In the genomic region with DNA sequence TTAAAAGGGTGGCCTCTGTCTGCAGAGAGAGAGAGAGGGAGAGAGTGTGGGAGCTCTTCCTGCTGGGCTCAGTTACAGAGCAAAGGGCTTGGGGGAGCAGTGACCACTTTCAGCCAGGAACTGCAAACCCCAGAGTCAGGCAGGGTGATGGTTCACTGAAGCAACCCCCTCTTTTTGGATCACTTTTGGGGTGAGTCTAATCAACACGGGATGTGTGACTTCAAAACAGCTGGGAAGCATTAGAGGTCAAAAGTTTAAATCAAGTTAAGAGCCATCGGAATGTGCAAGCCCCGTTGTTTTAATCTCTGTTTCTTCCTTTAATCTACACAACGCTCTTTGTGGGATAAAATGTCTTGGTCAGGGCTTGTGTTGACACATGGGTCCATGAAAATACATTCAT, we compare ENCODE assay signal across 22 cellular contexts.
DNase-seq lines count a peak whose midpoint lies in the region; ATAC-seq and TF ChIP-seq lines count a peak whose summit lies in the region.
"Had no signal": no experiment of that assay in that cellular context is flagged by ENCODE, and none has a peak within 500 bp of the region (broad histone marks: within the 10 kb centered on the region; RNA-seq: fewer than 3 reads in every experiment).

No MANE protein-coding gene starts in this region.

- no peaks in the 10 kb centered on the region for H3K36me3 ChIP-seq in uterus
- H3K36me3 ChIP-seq: breast epithelium, esophagus muscularis mucosa, vagina had no signal

- ATAC-seq in left cardiac atrium (peak; percentile 22 to 74), Right ventricle myocardium inferior (no peak)
- ATAC-seq in activated T-helper 17 cell treated with anti-CD3 and anti-CD28 coated beads, Interleukin-2, amount 50 U/mL, for 72 hours (replicated peaks) = no peak
- ATAC-seq in stimulated activated naive CD8-positive, alpha-beta T cell treated with anti-CD3 and anti-CD28 coated beads, Interleukin-15, Interleukin-2, amounts not matched to agents 100 U/mL and 50 U/mL, for 24 hours = no peak
- ATAC-seq: A549; GM12878; mucosa of descending colon; stimulated activated naive CD8-positive, alpha-beta T cell treated with anti-CD3 and anti-CD28 coated beads, Interleukin-15, amount 100 ng/mL, for 72 hours had no signal

- H3K4me1 ChIP-seq in uterus = no peaks in the 10 kb centered on the region
- H3K4me1 ChIP-seq: A549, breast epithelium, esophagus muscularis mucosa, vagina had no signal

- H3K9me3 ChIP-seq in uterus = no peaks in the 10 kb centered on the region
- H3K9me3 ChIP-seq: A549, breast epithelium, esophagus muscularis mucosa, mucosa of descending colon, vagina had no signal

- no peak for TF ChIP-seq POLR2A in uterus (IDR thresholded peaks at IDR 0.05)

- peak overlapping the region; percentile 18 to 37 (median 31) for H3K4me3 Mint-ChIP-seq in nephron
- no peak overlapping the region for H3K4me3 Mint-ChIP-seq in activated T-helper 17 cell treated with anti-CD3 and anti-CD28 coated beads, Interleukin-2, amount 50 U/mL, for 72 hours
- H3K4me3 Mint-ChIP-seq: activated naive CD4-positive, alpha-beta T cell treated with anti-CD3 and anti-CD28 coated beads for 36 hours; stimulated activated naive CD8-positive, alpha-beta T cell treated with anti-CD3 and anti-CD28 coated beads, Interleukin-15, amount 100 ng/mL, for 72 hours had no signal

- peaks cover 9% of the 10 kb centered on the region for H3K9me3 Mint-ChIP-seq in nephron
- peaks cover 8% of the 10 kb centered on the region for H3K9me3 Mint-ChIP-seq in activated T-helper 17 cell treated with anti-CD3 and anti-CD28 coated beads, Interleukin-2, amount 50 U/mL, for 72 hours

- no peaks in the 10 kb centered on the region for H3K36me3 Mint-ChIP-seq in nephron (ENCODE audit: low read depth)
- no peaks in the 10 kb centered on the region for H3K36me3 Mint-ChIP-seq in activated T-helper 17 cell treated with anti-CD3 and anti-CD28 coated beads, Interleukin-2, amount 50 U/mL, for 72 hours (ENCODE audit: low read depth)

- no peaks in the 10 kb centered on the region for H3K27me3 ChIP-seq in uterus
- H3K27me3 ChIP-seq: breast epithelium, esophagus muscularis mucosa, vagina had no signal

- DNase-seq in left cardiac atrium (no peak), Right ventricle myocardium inferior (ENCODE audit: missing footprints) (no peak), choroid plexus epithelial cell (ENCODE audit: low read depth) (peak; percentile 65), uterus (no peak), NAMALWA (ENCODE audit: low spot score) (no peak)
- no peak for DNase-seq in stimulated activated naive CD8-positive, alpha-beta T cell treated with anti-CD3 and anti-CD28 coated beads, Interleukin-15, Interleukin-2, amounts not matched to agents 100 U/mL and 50 U/mL, for 24 hours
- DNase-seq: activated CD4-positive, alpha-beta T cell treated with anti-CD3 and anti-CD28 coated beads for 48 hours; activated CD8-positive, alpha-beta memory T cell treated with anti-CD3 and anti-CD28 coated beads, Interleukin-2, amount 50 U/mL, for 4 hours; activated naive CD4-positive, alpha-beta T cell treated with anti-CD3 and anti-CD28 coated beads for 36 hours; hypothalamus; NCI-H1105 treated with DMSO at 0.1 percent for 48 hours; NCI-H446 treated with DMSO at 0.1 percent for 48 hours; stimulated activated naive CD8-positive, alpha-beta T cell treated with anti-CD3 and anti-CD28 coated beads, Interleukin-15, amount 100 ng/mL, for 72 hours had no signal

- TF ChIP-seq CTCF in choroid plexus epithelial cell (conservative IDR thresholded peaks at IDR 0.05; ENCODE audit: low read depth, low read length) (no peak), nephron (IDR thresholded peaks at IDR 0.05; ENCODE audit: unreplicated experiment in 3 of 3) (no peak), uterus (IDR thresholded peaks at IDR 0.05) (no peak)

- H3K27ac ChIP-seq in uterus = peak overlapping the region; percentile 44 to 46
- H3K27ac ChIP-seq: A549, esophagus muscularis mucosa, KMS-11, vagina had no signal

- H3K27me3 Mint-ChIP-seq in nephron (ENCODE audit: low read depth) = no peaks in the 10 kb centered on the region
- no peaks in the 10 kb centered on the region for H3K27me3 Mint-ChIP-seq in activated T-helper 17 cell treated with anti-CD3 and anti-CD28 coated beads, Interleukin-2, amount 50 U/mL, for 72 hours
- H3K27me3 Mint-ChIP-seq: stimulated activated naive CD8-positive, alpha-beta T cell treated with anti-CD3 and anti-CD28 coated beads, Interleukin-15, amount 100 ng/mL, for 72 hours had no signal

- H3K4me3 ChIP-seq in choroid plexus epithelial cell (ENCODE audit: low read depth, low read length) = no peak overlapping the region
- no peak overlapping the region for H3K4me3 ChIP-seq in uterus
- H3K4me3 ChIP-seq: A549, esophagus muscularis mucosa, GM12878, mucosa of descending colon, vagina had no signal

- intact Hi-C loops in left cardiac atrium (cut with DNase I) (no loop called here), Right ventricle myocardium inferior (cut with DNase I) (no loop called here), uterus (cut with DNase I; ENCODE audit: low total_unique reads) (no loop called here)

- peaks cover 56% of the 10 kb centered on the region for H3K4me1 Mint-ChIP-seq in nephron
- H3K4me1 Mint-ChIP-seq in activated T-helper 17 cell treated with anti-CD3 and anti-CD28 coated beads, Interleukin-2, amount 50 U/mL, for 72 hours = no peaks in the 10 kb centered on the region
- H3K4me1 Mint-ChIP-seq: stimulated activated naive CD8-positive, alpha-beta T cell treated with anti-CD3 and anti-CD28 coated beads, Interleukin-15, amount 100 ng/mL, for 72 hours had no signal

- H3K27ac Mint-ChIP-seq in nephron = peak overlapping the region in 1 of 3 experiments; percentile 99
- no peak overlapping the region for H3K27ac Mint-ChIP-seq in activated T-helper 17 cell treated with anti-CD3 and anti-CD28 coated beads, Interleukin-2, amount 50 U/mL, for 72 hours
- H3K27ac Mint-ChIP-seq: activated naive CD4-positive, alpha-beta T cell treated with anti-CD3 and anti-CD28 coated beads for 36 hours; stimulated activated naive CD8-positive, alpha-beta T cell treated with anti-CD3 and anti-CD28 coated beads, Interleukin-15, amount 100 ng/mL, for 72 hours had no signal

Comparison
In these comparisons a context has a peak if more than half of its experiments do, and no peak if none do; other contexts are left out.
1. ATAC-seq: peak in left cardiac atrium (2 of 2); none in Right ventricle myocardium inferior (single experiment), activated T-helper 17 cell treated with anti-CD3 and anti-CD28 coated beads, Interleukin-2, amount 50 U/mL, for 72 hours (single experiment) and stimulated activated naive CD8-positive, alpha-beta T cell treated with anti-CD3 and anti-CD28 coated beads, Interleukin-15, Interleukin-2, amounts not matched to agents 100 U/mL and 50 U/mL, for 24 hours (single experiment).